ENCODE assay signal across 17 cellular contexts in the genomic region with DNA sequence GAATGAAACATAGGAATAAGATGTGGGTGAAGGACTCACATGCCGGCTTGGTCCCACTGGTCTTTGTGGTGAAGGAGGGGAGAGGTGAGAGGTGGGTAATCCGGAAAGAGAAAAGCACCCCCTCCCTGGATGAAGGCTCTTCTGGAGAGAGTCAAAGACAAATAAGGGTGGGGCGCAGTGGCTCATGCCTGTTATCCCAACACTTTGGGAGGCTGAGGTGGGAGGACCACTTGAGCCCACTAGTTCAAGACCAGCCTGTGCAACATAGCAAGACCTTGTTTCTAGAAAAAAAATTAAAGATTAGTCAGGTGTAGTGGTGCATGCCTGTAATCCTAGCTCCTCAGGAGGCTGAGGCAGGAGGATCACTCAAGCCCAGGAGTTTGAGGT. TPM values are rescaled to one million over a fixed set of nuclear protein-coding genes. Genes with fewer than 3 reads are reported as not detected.
DNase-seq lines count a peak whose midpoint lies in the region; ATAC-seq and TF ChIP-seq lines count a peak whose summit lies in the region.
"Had no signal": no experiment of that assay in that cellular context is flagged by ENCODE, and none has a peak within 500 bp of the region (broad histone marks: within the 10 kb centered on the region; RNA-seq: fewer than 3 reads in every experiment).

No MANE protein-coding gene starts in this region.

- DNase-seq in activated CD4-positive, alpha-beta T cell treated with anti-CD3 and anti-CD28 coated beads for 36 hours, result no peak
- no peak for DNase-seq in activated CD4-positive, alpha-beta T cell treated with anti-CD3 and anti-CD28 coated beads, Interleukin-2, amount 50 U/mL, for 4 hours
- DNase-seq in RWPE2 (ENCODE audit: low spot score), result no peak
- DNase-seq in neural progenitor cell (ENCODE audit: low spot score), result no peak
- no peak for DNase-seq in MCF 10A (ENCODE audit: unreplicated experiment)
- DNase-seq in stimulated activated naive CD4-positive, alpha-beta T cell treated with Interleukin-2 at 50 U/mL for 16 hours (lab: John Stamatoyannopoulos, UW), result no peak
- no peak for DNase-seq in lower lobe of right lung
- DNase-seq: kidney, NCI-H2107, Peyer's patch had no signal

- no peak overlapping the region for H3K9ac ChIP-seq in neural progenitor cell

- H3K27me3 ChIP-seq in RWPE2 (ENCODE audit: insufficient read depth, poor library complexity, severe bottlenecking) (no peaks in the 10 kb centered on the region), neural progenitor cell (peaks cover 9% of the 10 kb centered on the region), lower lobe of right lung (ENCODE audit: low read depth) (no peaks in the 10 kb centered on the region)
- H3K27me3 ChIP-seq: Peyer's patch, right lobe of liver had no signal

- H3K27ac ChIP-seq in RWPE2 (ENCODE audit: poor library complexity, severe bottlenecking), result peak overlapping the region; percentile 41
- no peak overlapping the region for H3K27ac ChIP-seq in neural progenitor cell
- H3K27ac ChIP-seq in lower lobe of right lung, result no peak overlapping the region
- H3K27ac ChIP-seq: A549, right lobe of liver had no signal

- no peaks in the 10 kb centered on the region for H3K9me3 ChIP-seq in RWPE2 (ENCODE audit: severe bottlenecking)
- no peaks in the 10 kb centered on the region for H3K9me3 ChIP-seq in neural progenitor cell (ENCODE audit: low read depth)
- H3K9me3 ChIP-seq in lower lobe of right lung, result no peaks in the 10 kb centered on the region
- H3K9me3 ChIP-seq: A549, Peyer's patch, right lobe of liver had no signal

- peak overlapping the region; percentile 97 for H3K4me3 Mint-ChIP-seq in activated CD4-positive, alpha-beta T cell treated with anti-CD3 and anti-CD28 coated beads for 36 hours
- peak overlapping the region; percentile 95 for H3K4me3 Mint-ChIP-seq in activated naive CD8-positive, alpha-beta T cell
- H3K4me3 Mint-ChIP-seq in neural progenitor cell (peak overlapping the region; percentile 42), MCF 10A (ENCODE audit: unreplicated experiment) (no peak overlapping the region)

- TF ChIP-seq CTCF in RWPE2 (IDR thresholded peaks at IDR 0.05; ENCODE audit: poor library complexity, severe bottlenecking) (no peak), neural progenitor cell (IDR thresholded peaks at IDR 0.05) (no peak), MCF 10A (IDR thresholded peaks at IDR 0.05; ENCODE audit: unreplicated experiment) (no peak), lower lobe of right lung (IDR thresholded peaks at IDR 0.05) (no peak)

- no peak overlapping the region for H3K4me2 ChIP-seq in neural progenitor cell
- H3K4me2 ChIP-seq: A549 had no signal

- H3K79me2 ChIP-seq in neural progenitor cell (ENCODE audit: low read depth), result no peaks in the 10 kb centered on the region

- H3K4me1 ChIP-seq in RWPE2 (ENCODE audit: insufficient read depth, poor library complexity, severe bottlenecking), result peaks cover 12% of the 10 kb centered on the region
- peaks cover 11% of the 10 kb centered on the region for H3K4me1 ChIP-seq in neural progenitor cell
- peaks cover 35% of the 10 kb centered on the region for H3K4me1 ChIP-seq in lower lobe of right lung
- H3K4me1 ChIP-seq: right lobe of liver had no signal

- intact Hi-C loops in activated CD4-positive, alpha-beta T cell treated with anti-CD3 and anti-CD28 coated beads for 36 hours (cut with DNase I, micrococcal nuclease), result loop anchor here (1.0 to 10.0 kb wide), 4 partner anchors 11 to 1234 kb away; partner anchors contain the start of gene RPP21 (in 1 of the 2)
- intact Hi-C loops in MCF 10A (cut with micrococcal nuclease), result no loop called here
- intact Hi-C loops in lower lobe of right lung (cut with DNase I), result no loop called here

- no peaks in the 10 kb centered on the region for H3K9me3 Mint-ChIP-seq in activated CD4-positive, alpha-beta T cell treated with anti-CD3 and anti-CD28 coated beads for 36 hours (ENCODE audit: low read depth)
- H3K9me3 Mint-ChIP-seq in activated naive CD8-positive, alpha-beta T cell (ENCODE audit: low read depth), result no peaks in the 10 kb centered on the region
- no peaks in the 10 kb centered on the region for H3K9me3 Mint-ChIP-seq in neural progenitor cell
- no peaks in the 10 kb centered on the region for H3K9me3 Mint-ChIP-seq in MCF 10A (ENCODE audit: unreplicated experiment)

- H3K4me3 ChIP-seq in RWPE2 (ENCODE audit: severe bottlenecking), result no peak overlapping the region
- H3K4me3 ChIP-seq in neural progenitor cell, result no peak overlapping the region
- H3K4me3 ChIP-seq in lower lobe of right lung, result no peak overlapping the region
- H3K4me3 ChIP-seq: A549, right lobe of liver had no signal

- no peaks in the 10 kb centered on the region for H3F3A ChIP-seq in neural progenitor cell (ENCODE audit: low read depth)

- BruUV-seq in MCF 10A (replicated peaks; lab: Mats Ljungman, UMichigan), result no TSS peak

- H4K20me1 ChIP-seq in neural progenitor cell (ENCODE audit: low read depth), result no peaks in the 10 kb centered on the region

- peaks cover 60% of the 10 kb centered on the region for H3K4me1 Mint-ChIP-seq in activated CD4-positive, alpha-beta T cell treated with anti-CD3 and anti-CD28 coated beads for 36 hours
- peaks cover 58% of the 10 kb centered on the region for H3K4me1 Mint-ChIP-seq in activated naive CD8-positive, alpha-beta T cell (ENCODE audit: low read depth)
- H3K4me1 Mint-ChIP-seq in neural progenitor cell (peaks cover 15% of the 10 kb centered on the region), MCF 10A (ENCODE audit: insufficient read depth, unreplicated experiment) (peaks cover 10% of the 10 kb centered on the region)

- H3K27ac Mint-ChIP-seq in activated CD4-positive, alpha-beta T cell treated with anti-CD3 and anti-CD28 coated beads for 36 hours, result peak overlapping the region; percentile 94
- peak overlapping the region; percentile 87 for H3K27ac Mint-ChIP-seq in activated naive CD8-positive, alpha-beta T cell
- H3K27ac Mint-ChIP-seq in neural progenitor cell (no peak overlapping the region), MCF 10A (ENCODE audit: low read depth, unreplicated experiment) (no peak overlapping the region)

- no peak overlapping the region for H2AFZ ChIP-seq in neural progenitor cell (replicated peaks)

- POLR2A ChIA-PET in activated CD4-positive, alpha-beta T cell treated with anti-CD3 and anti-CD28 coated beads for 36 hours (lab: Charles Lee), result interaction anchor here (1.4 to 1.6 kb wide), 2 partner anchors 8 to 32 kb away, joined by 3 to 8 read pairs; partner anchors contain the start of genes ATP6V1G2 and NFKBIL1
- POLR2A ChIA-PET in MCF 10A (lab: Yijun Ruan, JAX), result interaction anchor here (1.1 to 1.7 kb wide), 3 partner anchors 30 to 38 kb away, joined by 3 to 10 read pairs (median 4); partner anchors contain the start of genes ATP6V1G2 and DDX39B

- no peaks in the 10 kb centered on the region for H3K27me3 Mint-ChIP-seq in activated CD4-positive, alpha-beta T cell treated with anti-CD3 and anti-CD28 coated beads for 36 hours
- H3K27me3 Mint-ChIP-seq in activated naive CD8-positive, alpha-beta T cell, result no peaks in the 10 kb centered on the region
- H3K27me3 Mint-ChIP-seq in neural progenitor cell (ENCODE audit: insufficient read depth, low read depth) (peaks cover 20% of the 10 kb centered on the region), MCF 10A (ENCODE audit: insufficient read depth, unreplicated experiment) (peaks cover 7% of the 10 kb centered on the region)

- no peak for ATAC-seq in activated CD4-positive, alpha-beta T cell treated with anti-CD3 and anti-CD28 coated beads for 36 hours
- no peak for ATAC-seq in RWPE2 (ENCODE audit: low read depth)
- no peak for ATAC-seq in lower lobe of right lung
- ATAC-seq: A549, esophagus mucosa, HepG2, right lobe of liver had no signal

- H3K36me3 Mint-ChIP-seq in activated CD4-positive, alpha-beta T cell treated with anti-CD3 and anti-CD28 coated beads for 36 hours (ENCODE audit: low read depth), result peaks cover 47% of the 10 kb centered on the region
- H3K36me3 Mint-ChIP-seq in activated naive CD8-positive, alpha-beta T cell, result peaks cover 18% of the 10 kb centered on the region
- no peaks in the 10 kb centered on the region for H3K36me3 Mint-ChIP-seq in neural progenitor cell
- H3K36me3 Mint-ChIP-seq in MCF 10A (ENCODE audit: insufficient read depth, unreplicated experiment), result peaks cover 7% of the 10 kb centered on the region

- H3K36me3 ChIP-seq in RWPE2 (ENCODE audit: low read depth) (no peaks in the 10 kb centered on the region), neural progenitor cell (no peaks in the 10 kb centered on the region), lower lobe of right lung (no peaks in the 10 kb centered on the region)
- H3K36me3 ChIP-seq: Peyer's patch, right lobe of liver had no signal

- CTCF ChIA-PET in activated CD4-positive, alpha-beta T cell treated with anti-CD3 and anti-CD28 coated beads for 36 hours (lab: Charles Lee), result interaction anchor here (1.2 to 28.5 kb wide), 5 partner anchors 2 to 86 kb away, joined by 4 to 873 read pairs (median 278); partner anchors contain the start of genes ATP6V1G2, LST1, LTA and LTB
- CTCF ChIA-PET in MCF 10A (lab: Yijun Ruan, JAX), result interaction anchor here (0.9 to 18.9 kb wide), 3 partner anchors 18 to 48 kb away, joined by 3 to 215 read pairs (median 4); partner anchors contain the start of gene NCR3

RNA-seq across cellular contexts. Expression of gene LTB, which starts 3.1 kb away (rescaled TPM):
- total RNA-seq in activated CD4-positive, alpha-beta T cell treated with anti-CD3 and anti-CD28 coated beads for 36 hours, result 10 to 100 TPM; 44.9 to 73.3 TPM
- total RNA-seq in neural progenitor cell (ENCODE audit: low replicate concordance) (0.15 TPM in 1 of 2 replicates, not detected in the other), MCF 10A (2022) (0.37 TPM in 1 of 2 replicates, not detected in the other), lower lobe of right lung (10.0 TPM)

RNA-seq across cellular contexts. Expression of gene TNF, which starts 3.7 kb away (rescaled TPM):
- 10 to 100 TPM; 82.3 to 93.3 TPM for total RNA-seq in activated CD4-positive, alpha-beta T cell treated with anti-CD3 and anti-CD28 coated beads for 36 hours
- total RNA-seq in neural progenitor cell (ENCODE audit: low replicate concordance) (0.19 TPM in 1 of 2 replicates, not detected in the other), MCF 10A (2022) (not detected in 2 replicates), lower lobe of right lung (4.5 TPM)
- total RNA-seq: HepG2 had no signal

RNA-seq across cellular contexts. Expression of gene LST1, which starts 7.0 kb away (rescaled TPM):
- 10 to 100 TPM in 1 of 2 experiments, 1 to 10 TPM in 1; 9.1 to 11.1 TPM for total RNA-seq in activated CD4-positive, alpha-beta T cell treated with anti-CD3 and anti-CD28 coated beads for 36 hours
- total RNA-seq in neural progenitor cell (ENCODE audit: low replicate concordance) (not detected in 2 replicates), MCF 10A (2022) (not detected in 2 replicates), lower lobe of right lung (127 TPM)
- total RNA-seq: HepG2 had no signal

RNA-seq across cellular contexts. Expression of gene LTA, which starts 7.0 kb away (rescaled TPM):
- total RNA-seq in activated CD4-positive, alpha-beta T cell treated with anti-CD3 and anti-CD28 coated beads for 36 hours, result 100 to 1,000 TPM; 396 to 570 TPM
- total RNA-seq in neural progenitor cell (ENCODE audit: low replicate concordance) (not detected in 2 replicates), MCF 10A (2022) (not detected in 2 replicates), lower lobe of right lung (not detected)
- total RNA-seq: esophagus mucosa, HepG2, omental fat pad, Peyer's patch, ureter had no signal

RNA-seq across cellular contexts. Expression of gene NCR3, which starts 13.7 kb away (rescaled TPM):
- total RNA-seq in activated CD4-positive, alpha-beta T cell treated with anti-CD3 and anti-CD28 coated beads for 36 hours, result 1 to 10 TPM; 5.4 to 6.6 TPM
- total RNA-seq in neural progenitor cell (ENCODE audit: low replicate concordance) (not detected in 2 replicates), MCF 10A (2022) (not detected in 2 replicates), lower lobe of right lung (2.6 TPM)
- total RNA-seq: HepG2, omental fat pad, Peyer's patch, ureter had no signal

Comparison
In these comparisons a context has a peak if more than half of its experiments do, and no peak if none do; other contexts are left out.
1. H3K27ac Mint-ChIP-seq: peak in activated CD4-positive, alpha-beta T cell treated with anti-CD3 and anti-CD28 coated beads for 36 hours (single experiment) and activated naive CD8-positive, alpha-beta T cell (single experiment); none in neural progenitor cell (single experiment) and MCF 10A (single experiment).
2. RNA of gene TNF, which starts 3.7 kb away (total RNA-seq): 82.3 to 93.3 TPM in activated CD4-positive, alpha-beta T cell treated with anti-CD3 and anti-CD28 coated beads for 36 hours; 4.5 TPM in lower lobe of right lung (single experiment), not detected in MCF 10A and 0.19 TPM in neural progenitor cell; every median in the first group is over 10 times any median in the second.
3. RNA of gene LST1, which starts 7.0 kb away (total RNA-seq): 127 TPM in lower lobe of right lung (single experiment); 9.1 to 11.1 TPM in activated CD4-positive, alpha-beta T cell treated with anti-CD3 and anti-CD28 coated beads for 36 hours, not detected in neural progenitor cell and not detected in MCF 10A; every median in the first group is over 10 times any median in the second.
4. intact Hi-C loops: an anchor here in activated CD4-positive, alpha-beta T cell treated with anti-CD3 and anti-CD28 coated beads for 36 hours (1.0 to 10.0 kb wide); none called in MCF 10A and lower lobe of right lung.